25 cellular contexts compared by ENCODE assay signal in genomic region chr11:123178166-123178565, GRCh38. TPM values are rescaled to one million over a fixed set of nuclear protein-coding genes. Genes with fewer than 3 reads are reported as not detected.
"Had no signal": no experiment of that assay in that cellular context is flagged by ENCODE, and none has a peak within 500 bp of the region (broad histone marks: within the 10 kb centered on the region; RNA-seq: fewer than 3 reads in every experiment).

No MANE protein-coding gene starts in this region.

- H3K36me3 Mint-ChIP-seq: activated CD4-positive, alpha-beta memory T cell treated with anti-CD3 and anti-CD28 coated beads for 36 hours; activated naive CD4-positive, alpha-beta T cell treated with anti-CD3 and anti-CD28 coated beads, Interleukin-2, amount 50 U/mL, for 72 hours had no signal

- H3K27ac Mint-ChIP-seq: activated B cell treated with CpG ODN at 0.5 μM for 24 hours; activated CD4-positive, alpha-beta memory T cell treated with anti-CD3 and anti-CD28 coated beads for 36 hours; activated CD4-positive, alpha-beta T cell treated with anti-CD3 and anti-CD28 coated beads, Interleukin-2, amount 10 ng/mL, durations not matched to agents 7 days and 5 days; activated naive CD8-positive, alpha-beta T cell treated with anti-CD3 and anti-CD28 coated beads, Interleukin-2, amount 50 U/mL, for 24 hours; T-helper 1 cell treated with Interleukin-12 subunit alpha and Interleukin-12 subunit beta and Interleukin-4 antibody, amounts not matched to agents 30 μg/mL and 1 μg/mL, for 36 hours had no signal

- H3K4me3 ChIP-seq: ascending aorta, body of pancreas had no signal

- H3K9me3 Mint-ChIP-seq: activated B cell treated with CpG ODN at 0.5 μM for 24 hours; activated CD4-positive, alpha-beta memory T cell treated with anti-CD3 and anti-CD28 coated beads for 36 hours; activated naive CD4-positive, alpha-beta T cell treated with anti-CD3 and anti-CD28 coated beads, Interleukin-2, amount 50 U/mL, for 72 hours; activated naive CD8-positive, alpha-beta T cell treated with anti-CD3 and anti-CD28 coated beads, Interleukin-2, amount 50 U/mL, for 24 hours; activated T-cell treated with anti-CD3 and anti-CD28 coated beads, Interleukin-2, amount 50 U/mL, for 4 hours; T-helper 1 cell treated with Interleukin-12 subunit alpha and Interleukin-12 subunit beta and Interleukin-4 antibody, amounts not matched to agents 30 μg/mL and 1 μg/mL, for 36 hours had no signal

- H3K27me3 ChIP-seq: ascending aorta, body of pancreas had no signal

- H3K4me1 Mint-ChIP-seq: activated B cell treated with CpG ODN at 0.5 μM for 24 hours; activated naive CD8-positive, alpha-beta T cell treated with anti-CD3 and anti-CD28 coated beads, Interleukin-2, amount 50 U/mL, for 24 hours had no signal

- H3K4me3 Mint-ChIP-seq: activated B cell treated with CpG ODN at 0.5 μM for 24 hours; activated CD4-positive, alpha-beta memory T cell treated with anti-CD3 and anti-CD28 coated beads for 36 hours; activated CD4-positive, alpha-beta T cell treated with anti-CD3 and anti-CD28 coated beads, Interleukin-2, amount 10 ng/mL, durations not matched to agents 7 days and 5 days; activated naive CD8-positive, alpha-beta T cell treated with anti-CD3 and anti-CD28 coated beads, Interleukin-2, amount 50 U/mL, for 24 hours; activated T-cell treated with anti-CD3 and anti-CD28 coated beads, Interleukin-2, amount 50 U/mL, for 4 hours; T-helper 1 cell treated with Interleukin-12 subunit alpha and Interleukin-12 subunit beta and Interleukin-4 antibody, amounts not matched to agents 30 μg/mL and 1 μg/mL, for 36 hours had no signal

- H3K27me3 Mint-ChIP-seq: activated naive CD8-positive, alpha-beta T cell treated with anti-CD3 and anti-CD28 coated beads, Interleukin-2, amount 50 U/mL, for 24 hours had no signal

- DNase-seq: activated B cell treated with CpG ODN at 0.5 μM for 24 hours; activated CD4-positive, alpha-beta memory T cell treated with anti-CD3 and anti-CD28 coated beads for 36 hours; activated CD4-positive, alpha-beta T cell treated with anti-CD3 and anti-CD28 coated beads, Interleukin-2, amount 10 ng/mL, durations not matched to agents 7 days and 5 days; activated CD8-positive, alpha-beta memory T cell treated with anti-CD3 and anti-CD28 coated beads for 24 hours; activated effector memory CD4-positive, alpha-beta T cell treated with anti-CD3 and anti-CD28 coated beads, Interleukin-2, amount 50 U/mL, for 16 hours; activated naive CD4-positive, alpha-beta T cell treated with Interleukin-2 at 50 U/mL for 16 hours; activated naive CD8-positive, alpha-beta T cell treated with anti-CD3 and anti-CD28 coated beads, Interleukin-2, amount 50 U/mL, for 24 hours; activated T-cell treated with anti-CD3 and anti-CD28 coated beads, Interleukin-2, amount 50 U/mL, for 4 hours; amniotic stem cell; body of pancreas; central memory CD4-positive, alpha-beta T cell; MM.1S; NCI-H1105 treated with DMSO at 0.1 percent for 48 hours; NCI-H1436 treated with DMSO at 0.1 percent for 48 hours; NCI-H187; NCI-H2081; NCI-H510A treated with DMSO at 0.1 percent for 48 hours; NCI-H69; NK-92 treated with Interleukin-12 subunit alpha and Interleukin-12 subunit beta, amount 100 ng/mL, for 24 hours; OCI-M1; SHP77 had no signal

- H3K27ac ChIP-seq: body of pancreas had no signal

- H3K9me3 ChIP-seq: ascending aorta, body of pancreas had no signal

- H3K36me3 ChIP-seq: ascending aorta had no signal

RNA-seq across cellular contexts. Expression of gene CLMP, which starts 16.9 kb away (rescaled TPM):
- total RNA-seq: activated B cell treated with CpG ODN at 0.5 μM for 24 hours, SK-MEL-5 had no signal
